ENCODE assay signal across 8 cellular contexts in the genomic region with DNA sequence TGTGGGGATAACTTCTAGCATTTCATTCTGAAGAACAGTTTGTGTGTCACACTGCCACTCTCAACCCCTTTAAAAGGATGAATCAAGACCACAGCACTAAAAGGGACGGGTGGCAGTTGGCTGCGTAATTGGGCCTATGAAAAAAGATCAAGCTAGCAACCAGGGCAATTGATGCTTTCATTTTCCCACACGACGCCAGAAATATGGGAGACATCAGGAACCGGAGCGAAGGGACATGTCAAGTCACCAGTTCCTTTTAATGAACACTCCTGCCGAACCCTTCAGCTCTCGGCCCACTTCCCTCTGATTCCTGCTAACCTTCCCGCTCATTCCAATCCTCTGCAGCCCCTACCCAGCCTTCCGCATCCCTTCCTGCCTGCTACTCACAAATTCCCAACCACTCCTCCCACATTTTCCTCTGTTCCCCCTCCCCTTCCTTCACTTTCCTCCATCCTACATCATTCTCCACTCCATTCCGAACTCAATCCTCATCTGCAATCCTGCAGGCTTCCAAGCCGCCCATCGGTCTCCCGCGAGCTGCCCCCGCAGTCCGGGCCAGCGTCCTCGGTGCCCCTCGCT.
A peak's percentile ranks its signal among the peaks of the same experiment; 100 is the strongest.
DNase-seq lines count a peak whose midpoint lies in the region; ATAC-seq lines count a peak whose summit lies in the region.

No MANE protein-coding gene starts in this region.

- ATAC-seq in effector memory CD8-positive, alpha-beta T cell (replicated peaks) = no peak
- no peak for ATAC-seq in HG03432 (IDR thresholded peaks at IDR 0.05; ENCODE audit: unreplicated experiment)

- H3K27ac Mint-ChIP-seq in effector memory CD8-positive, alpha-beta T cell = peak overlapping the region; percentile 96 to 98

- DNase-seq in activated CD4-positive, alpha-beta T cell treated with anti-CD3 and anti-CD28 coated beads for 4 hours = peak; percentile 10 to 13
- peak in 2 of 3 experiments; percentile 6 to 9 for DNase-seq in effector memory CD8-positive, alpha-beta T cell
- peak; percentile 50 for DNase-seq in medulla oblongata (ENCODE audit: extremely low spot score)
- no peak for DNase-seq in NCI-H446 treated with DMSO at 0.1 percent for 48 hours (lab: John Stamatoyannopoulos, UW)

- H3K27me3 ChIP-seq in subcutaneous abdominal adipose tissue (ENCODE audit: control insufficient read depth in 5 of 5, insufficient read depth in 4 of 5, low read length in 5 of 5) = no peaks in the 10 kb centered on the region

- H3K9me3 ChIP-seq in KOPT-K1 (ENCODE audit: insufficient read depth, low read length, poor library complexity, severe bottlenecking) (no peaks in the 10 kb centered on the region), subcutaneous abdominal adipose tissue (ENCODE audit: control insufficient read depth in 5 of 5, low read length in 5 of 5) (no peaks in the 10 kb centered on the region)

- H3K4me1 Mint-ChIP-seq in effector memory CD8-positive, alpha-beta T cell (ENCODE audit: low read depth in 2 of 2) = peaks cover 22 to 41% of the 10 kb centered on the region in 2 donors

- H3K36me3 ChIP-seq in KOPT-K1 (ENCODE audit: insufficient read depth, low read length) (no peaks in the 10 kb centered on the region), subcutaneous abdominal adipose tissue (ENCODE audit: control insufficient read depth in 5 of 5, insufficient read depth in 5 of 5, low read length in 5 of 5) (no peaks in the 10 kb centered on the region)

- H3K27ac ChIP-seq in KOPT-K1 (ENCODE audit: low read depth, low read length, poor library complexity, severe bottlenecking) (peak overlapping the region; percentile 72), subcutaneous abdominal adipose tissue (ENCODE audit: low read depth, low read length) (peak overlapping the region; percentile 83)

- H3K9ac ChIP-seq in subcutaneous abdominal adipose tissue (ENCODE audit: low read length in 5 of 5) = peak overlapping the region; percentile 71 to 93 (median 76)

- peaks cover 0 to 32% (median 26%) of the 10 kb centered on the region in 5 donors for H3K4me1 ChIP-seq in subcutaneous abdominal adipose tissue (ENCODE audit: control insufficient read depth in 5 of 5, insufficient read depth in 5 of 5, low read length in 5 of 5)

- no peaks in the 10 kb centered on the region for H3K27me3 Mint-ChIP-seq in effector memory CD8-positive, alpha-beta T cell

- peak overlapping the region; percentile 98 to 99 for H3K4me3 Mint-ChIP-seq in effector memory CD8-positive, alpha-beta T cell

- H3K9me3 Mint-ChIP-seq in effector memory CD8-positive, alpha-beta T cell = no peaks in the 10 kb centered on the region

- peak overlapping the region; percentile 83 for H3K4me3 ChIP-seq in GM08714 (ENCODE audit: low read length)
- peak overlapping the region; percentile 76 to 97 (median 86) for H3K4me3 ChIP-seq in subcutaneous abdominal adipose tissue (ENCODE audit: low read depth in 1 of 5, low read length in 5 of 5)

- H3K36me3 Mint-ChIP-seq in effector memory CD8-positive, alpha-beta T cell (ENCODE audit: insufficient read depth) = peaks cover 22% of the 10 kb centered on the region
